In genomic region chr13:49305824-49306425, GRCh38 we compare ENCODE assay signal across 1 cellular context.
TF ChIP-seq lines count a peak whose summit lies in the region.

No MANE protein-coding gene starts in this region.

TF ChIP-seq in GM23338, 12 proteins besides CTCF, POLR2A, EP300 and RAD21 (continued from another document):
- TF ChIP-seq, protein P1, sequence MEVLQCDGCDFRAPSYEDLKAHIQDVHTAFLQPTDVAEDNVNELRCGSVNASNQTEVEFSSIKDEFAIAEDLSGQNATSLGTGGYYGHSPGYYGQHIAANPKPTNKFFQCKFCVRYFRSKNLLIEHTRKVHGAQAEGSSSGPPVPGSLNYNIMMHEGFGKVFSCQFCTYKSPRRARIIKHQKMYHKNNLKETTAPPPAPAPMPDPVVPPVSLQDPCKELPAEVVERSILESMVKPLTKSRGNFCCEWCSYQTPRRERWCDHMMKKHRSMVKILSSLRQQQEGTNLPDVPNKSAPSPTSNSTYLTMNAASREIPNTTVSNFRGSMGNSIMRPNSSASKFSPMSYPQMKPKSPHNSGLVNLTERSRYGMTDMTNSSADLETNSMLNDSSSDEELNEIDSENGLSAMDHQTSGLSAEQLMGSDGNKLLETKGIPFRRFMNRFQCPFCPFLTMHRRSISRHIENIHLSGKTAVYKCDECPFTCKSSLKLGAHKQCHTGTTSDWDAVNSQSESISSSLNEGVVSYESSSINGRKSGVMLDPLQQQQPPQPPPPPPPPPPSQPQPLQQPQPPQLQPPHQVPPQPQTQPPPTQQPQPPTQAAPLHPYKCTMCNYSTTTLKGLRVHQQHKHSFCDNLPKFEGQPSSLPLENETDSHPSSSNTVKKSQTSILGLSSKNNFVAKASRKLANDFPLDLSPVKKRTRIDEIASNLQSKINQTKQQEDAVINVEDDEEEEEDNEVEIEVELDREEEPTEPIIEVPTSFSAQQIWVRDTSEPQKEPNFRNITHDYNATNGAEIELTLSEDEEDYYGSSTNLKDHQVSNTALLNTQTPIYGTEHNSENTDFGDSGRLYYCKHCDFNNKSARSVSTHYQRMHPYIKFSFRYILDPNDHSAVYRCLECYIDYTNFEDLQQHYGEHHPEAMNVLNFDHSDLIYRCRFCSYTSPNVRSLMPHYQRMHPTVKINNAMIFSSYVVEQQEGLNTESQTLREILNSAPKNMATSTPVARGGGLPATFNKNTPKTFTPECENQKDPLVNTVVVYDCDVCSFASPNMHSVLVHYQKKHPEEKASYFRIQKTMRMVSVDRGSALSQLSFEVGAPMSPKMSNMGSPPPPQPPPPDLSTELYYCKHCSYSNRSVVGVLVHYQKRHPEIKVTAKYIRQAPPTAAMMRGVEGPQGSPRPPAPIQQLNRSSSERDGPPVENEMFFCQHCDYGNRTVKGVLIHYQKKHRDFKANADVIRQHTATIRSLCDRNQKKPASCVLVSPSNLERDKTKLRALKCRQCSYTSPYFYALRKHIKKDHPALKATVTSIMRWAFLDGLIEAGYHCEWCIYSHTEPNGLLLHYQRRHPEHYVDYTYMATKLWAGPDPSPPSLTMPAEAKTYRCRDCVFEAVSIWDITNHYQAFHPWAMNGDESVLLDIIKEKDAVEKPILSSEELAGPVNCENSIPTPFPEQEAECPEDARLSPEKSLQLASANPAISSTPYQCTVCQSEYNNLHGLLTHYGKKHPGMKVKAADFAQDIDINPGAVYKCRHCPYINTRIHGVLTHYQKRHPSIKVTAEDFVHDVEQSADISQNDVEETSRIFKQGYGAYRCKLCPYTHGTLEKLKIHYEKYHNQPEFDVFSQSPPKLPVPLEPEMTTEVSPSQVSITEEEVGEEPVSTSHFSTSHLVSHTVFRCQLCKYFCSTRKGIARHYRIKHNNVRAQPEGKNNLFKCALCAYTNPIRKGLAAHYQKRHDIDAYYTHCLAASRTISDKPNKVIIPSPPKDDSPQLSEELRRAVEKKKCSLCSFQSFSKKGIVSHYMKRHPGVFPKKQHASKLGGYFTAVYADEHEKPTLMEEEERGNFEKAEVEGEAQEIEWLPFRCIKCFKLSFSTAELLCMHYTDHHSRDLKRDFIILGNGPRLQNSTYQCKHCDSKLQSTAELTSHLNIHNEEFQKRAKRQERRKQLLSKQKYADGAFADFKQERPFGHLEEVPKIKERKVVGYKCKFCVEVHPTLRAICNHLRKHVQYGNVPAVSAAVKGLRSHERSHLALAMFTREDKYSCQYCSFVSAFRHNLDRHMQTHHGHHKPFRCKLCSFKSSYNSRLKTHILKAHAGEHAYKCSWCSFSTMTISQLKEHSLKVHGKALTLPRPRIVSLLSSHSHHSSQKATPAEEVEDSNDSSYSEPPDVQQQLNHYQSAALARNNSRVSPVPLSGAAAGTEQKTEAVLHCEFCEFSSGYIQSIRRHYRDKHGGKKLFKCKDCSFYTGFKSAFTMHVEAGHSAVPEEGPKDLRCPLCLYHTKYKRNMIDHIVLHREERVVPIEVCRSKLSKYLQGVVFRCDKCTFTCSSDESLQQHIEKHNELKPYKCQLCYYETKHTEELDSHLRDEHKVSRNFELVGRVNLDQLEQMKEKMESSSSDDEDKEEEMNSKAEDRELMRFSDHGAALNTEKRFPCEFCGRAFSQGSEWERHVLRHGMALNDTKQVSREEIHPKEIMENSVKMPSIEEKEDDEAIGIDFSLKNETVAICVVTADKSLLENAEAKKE (CRISPR knock-in tag; IDR thresholded peaks at IDR 0.05) = no peak
- TF ChIP-seq EZH2 (IDR thresholded peaks at IDR 0.05; ENCODE audit: low read depth, unreplicated experiment) (no peak), NANOG (IDR thresholded peaks at IDR 0.05; ENCODE audit: borderline replicate concordance) (no peak), JUNB (IDR thresholded peaks at IDR 0.05; ENCODE audit: unreplicated experiment) (no peak), EZH2phosphoT487 (IDR thresholded peaks at IDR 0.05; ENCODE audit: unreplicated experiment) (no peak)
- TF ChIP-seq, protein P2, sequence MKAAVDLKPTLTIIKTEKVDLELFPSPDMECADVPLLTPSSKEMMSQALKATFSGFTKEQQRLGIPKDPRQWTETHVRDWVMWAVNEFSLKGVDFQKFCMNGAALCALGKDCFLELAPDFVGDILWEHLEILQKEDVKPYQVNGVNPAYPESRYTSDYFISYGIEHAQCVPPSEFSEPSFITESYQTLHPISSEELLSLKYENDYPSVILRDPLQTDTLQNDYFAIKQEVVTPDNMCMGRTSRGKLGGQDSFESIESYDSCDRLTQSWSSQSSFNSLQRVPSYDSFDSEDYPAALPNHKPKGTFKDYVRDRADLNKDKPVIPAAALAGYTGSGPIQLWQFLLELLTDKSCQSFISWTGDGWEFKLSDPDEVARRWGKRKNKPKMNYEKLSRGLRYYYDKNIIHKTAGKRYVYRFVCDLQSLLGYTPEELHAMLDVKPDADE (IDR thresholded peaks at IDR 0.05) = no peak
